Comparison of ENCODE assay signal across 36 cellular contexts in genomic region chr10:25056726-25057125, GRCh38. TPM values are rescaled to one million over a fixed set of nuclear protein-coding genes. Genes with fewer than 3 reads are reported as not detected.
"Had no signal": no experiment of that assay in that cellular context is flagged by ENCODE, and none has a peak within 500 bp of the region (broad histone marks: within the 10 kb centered on the region; RNA-seq: fewer than 3 reads in every experiment).

No MANE protein-coding gene starts in this region.

- FAIRE-seq: astrocyte, TTC549 had no signal

- H3K27me3 ChIP-seq: adrenal gland, body of pancreas, brain microvascular endothelial cell, breast epithelium had no signal

- H3K27ac ChIP-seq: adrenal gland, body of pancreas, brain microvascular endothelial cell, breast epithelium, VCaP had no signal

- H3K4me3 ChIP-seq: adrenal gland, body of pancreas, breast epithelium had no signal

- H3K4me1 ChIP-seq: adrenal gland, breast epithelium had no signal

- H3K36me3 ChIP-seq: adrenal gland, brain microvascular endothelial cell, breast epithelium had no signal

- DNase-seq: activated B cell treated with CpG ODN at 0.5 μM for 24 hours; activated CD4-positive, alpha-beta memory T cell treated with anti-CD3 and anti-CD28 coated beads for 36 hours; activated CD4-positive, alpha-beta T cell treated with anti-CD3 and anti-CD28 coated beads for 4 hours; activated CD4-positive, alpha-beta T cell treated with anti-CD3 and anti-CD28 coated beads, Interleukin-2, amount 10 ng/mL, durations not matched to agents 24 days and 14 days; activated CD4-positive, alpha-beta T cell treated with anti-CD3 and anti-CD28 coated beads, Interleukin-2, amount 50 U/mL, for 1 hour; activated CD4-positive, alpha-beta T cell treated with anti-CD3 and anti-CD28 coated beads, Interleukin-2, amount 50 U/mL, for 4 hours; activated CD4-positive, CD25-positive, alpha-beta regulatory T cell treated with anti-CD3 and anti-CD28 coated beads, Interleukin-2, amount 50 U/mL, for 72 hours; activated CD8-positive, alpha-beta memory T cell treated with anti-CD3 and anti-CD28 coated beads, Interleukin-2, amount 50 U/mL, for 4 hours; activated CD8-positive, alpha-beta T cell treated with anti-CD3 and anti-CD28 coated beads for 36 hours; activated effector memory CD4-positive, alpha-beta T cell treated with anti-CD3 and anti-CD28 coated beads, Interleukin-2, amount 50 U/mL, for 16 hours; activated gamma-delta T cell treated with Interleukin-2 at 50 U/mL for 16 hours; activated naive CD4-positive, alpha-beta T cell; activated naive CD4-positive, alpha-beta T cell treated with anti-CD3 and anti-CD28 coated beads for 36 hours; activated naive CD4-positive, alpha-beta T cell treated with anti-CD3 and anti-CD28 coated beads, Interleukin-2, amount 50 U/mL, for 16 hours; activated naive CD8-positive, alpha-beta T cell treated with anti-CD3 and anti-CD28 coated beads for 36 hours; activated T-cell treated with anti-CD3 and anti-CD28 coated beads for 4 hours; activated T-cell treated with anti-CD3 and anti-CD28 coated beads, Interleukin-2, amount 50 U/mL, for 1 hour; activated T-cell treated with anti-CD3 and anti-CD28 coated beads, Interleukin-2, amount 50 U/mL, for 4 hours; activated T-cell treated with anti-CD3 and anti-CD28 coated beads, Interleukin-2, amount 50 U/mL, for 72 hours; adrenal gland; amniotic stem cell; aorta; brain microvascular endothelial cell; central memory CD4-positive, alpha-beta T cell; T-helper 1 cell; T-helper 2 cell; T-helper 9 cell had no signal

- ATAC-seq: activated CD8-positive, alpha-beta T cell treated with anti-CD3 and anti-CD28 coated beads for 36 hours; activated naive CD4-positive, alpha-beta T cell treated with anti-CD3 and anti-CD28 coated beads, Interleukin-2, amount 50 U/mL, for 72 hours; activated T-cell treated with anti-CD3 and anti-CD28 coated beads, Interleukin-2, amount 50 U/mL, for 4 hours; activated T-cell treated with anti-CD3 and anti-CD28 coated beads, Interleukin-2, amount 50 U/mL, for 72 hours; activated T-helper 17 cell treated with anti-CD3 and anti-CD28 coated beads, Interleukin-2, amount 50 U/mL, for 72 hours; body of pancreas had no signal

- H3K9me3 ChIP-seq: adrenal gland, body of pancreas, breast epithelium had no signal

RNA-seq across cellular contexts. Expression of gene ENKUR, which starts 40.8 kb away (rescaled TPM):
- total RNA-seq: activated B cell treated with CpG ODN at 0.5 μM for 24 hours; activated CD4-positive, alpha-beta memory T cell treated with anti-CD3 and anti-CD28 coated beads for 36 hours; activated CD4-positive, alpha-beta T cell treated with anti-CD3 and anti-CD28 coated beads, Interleukin-2, amount 10 ng/mL, durations not matched to agents 24 days and 14 days; activated CD8-positive, alpha-beta T cell treated with anti-CD3 and anti-CD28 coated beads for 36 hours; activated naive CD4-positive, alpha-beta T cell treated with anti-CD3 and anti-CD28 coated beads for 36 hours; activated naive CD8-positive, alpha-beta T cell treated with anti-CD3 and anti-CD28 coated beads for 36 hours; activated T-cell treated with anti-CD3 and anti-CD28 coated beads, Interleukin-2, amount 50 U/mL, for 4 hours; activated T-cell treated with anti-CD3 and anti-CD28 coated beads, Interleukin-2, amount 50 U/mL, for 72 hours; activated T-helper 1 cell treated with anti-CD3 and anti-CD28 coated beads, Interleukin-12 subunit alpha, Interleukin-12 subunit beta, Interleukin-2, Interleukin-4 antibody, amounts not matched to agents 30 ng/mL and 10 ng/mL and 1 ng/mL, durations not matched to agents 14 hours and 24 hours and 36 hours; body of pancreas; breast epithelium; cardiac septum had no signal
- polyA plus RNA-seq: aorta had no signal
